ENCODE assay signal across 33 cellular contexts in genomic region chr7:28595779-28596178, GRCh38.
"Had no signal": no experiment of that assay in that cellular context is flagged by ENCODE, and none has a peak within 500 bp of the region (broad histone marks: within the 10 kb centered on the region; RNA-seq: fewer than 3 reads in every experiment).

No MANE protein-coding gene starts in this region.

- H3K27me3 Mint-ChIP-seq: activated CD4-positive, alpha-beta memory T cell treated with anti-CD3 and anti-CD28 coated beads, Interleukin-2, amount 10 ng/mL, durations not matched to agents 7 days and 5 days; activated CD8-positive, alpha-beta memory T cell treated with anti-CD3 and anti-CD28 coated beads, Interleukin-2, amount 10 ng/mL, durations not matched to agents 7 days and 5 days; activated naive CD8-positive, alpha-beta T cell; activated naive CD8-positive, alpha-beta T cell treated with anti-CD3 and anti-CD28 coated beads, Interleukin-2, amount 50 U/mL, for 24 hours had no signal

- ATAC-seq: activated CD8-positive, alpha-beta memory T cell treated with anti-CD3 and anti-CD28 coated beads, Interleukin-2, amount 10 ng/mL, durations not matched to agents 7 days and 5 days; activated naive CD8-positive, alpha-beta T cell treated with anti-CD3 and anti-CD28 coated beads, Interleukin-2, amount 50 U/mL, for 24 hours; K562; PC-3; Right ventricle myocardium inferior had no signal

- H3K27ac Mint-ChIP-seq: activated CD4-positive, alpha-beta memory T cell treated with anti-CD3 and anti-CD28 coated beads, Interleukin-2, amount 10 ng/mL, durations not matched to agents 7 days and 5 days; activated CD8-positive, alpha-beta memory T cell treated with anti-CD3 and anti-CD28 coated beads, Interleukin-2, amount 10 ng/mL, durations not matched to agents 7 days and 5 days; activated naive CD4-positive, alpha-beta T cell treated with anti-CD3 and anti-CD28 coated beads, Interleukin-2, amount 10 ng/mL, durations not matched to agents 7 days and 5 days; activated naive CD8-positive, alpha-beta T cell; activated naive CD8-positive, alpha-beta T cell treated with anti-CD3 and anti-CD28 coated beads, Interleukin-2, amount 50 U/mL, for 24 hours had no signal

- H3K27ac ChIP-seq: brain microvascular endothelial cell, Peyer's patch, RWPE1, WERI-Rb-1 had no signal

- H3K27me3 ChIP-seq: brain microvascular endothelial cell, Peyer's patch had no signal

- H3K36me3 ChIP-seq: brain microvascular endothelial cell, Peyer's patch, WERI-Rb-1 had no signal

- H3K4me1 ChIP-seq: Peyer's patch had no signal

- H3K9me3 Mint-ChIP-seq: activated CD4-positive, alpha-beta memory T cell treated with anti-CD3 and anti-CD28 coated beads, Interleukin-2, amount 10 ng/mL, durations not matched to agents 7 days and 5 days; activated naive CD4-positive, alpha-beta T cell treated with anti-CD3 and anti-CD28 coated beads, Interleukin-2, amount 10 ng/mL, durations not matched to agents 7 days and 5 days; activated naive CD8-positive, alpha-beta T cell treated with anti-CD3 and anti-CD28 coated beads, Interleukin-2, amount 50 U/mL, for 24 hours had no signal

- H3K36me3 Mint-ChIP-seq: activated CD8-positive, alpha-beta memory T cell treated with anti-CD3 and anti-CD28 coated beads, Interleukin-2, amount 10 ng/mL, durations not matched to agents 7 days and 5 days; activated naive CD4-positive, alpha-beta T cell treated with anti-CD3 and anti-CD28 coated beads, Interleukin-2, amount 10 ng/mL, durations not matched to agents 7 days and 5 days; activated naive CD8-positive, alpha-beta T cell had no signal

- H3K9me3 ChIP-seq: Peyer's patch had no signal

- H3K4me3 ChIP-seq: K562, Peyer's patch had no signal

- H3K4me3 Mint-ChIP-seq: activated CD4-positive, alpha-beta memory T cell treated with anti-CD3 and anti-CD28 coated beads, Interleukin-2, amount 10 ng/mL, durations not matched to agents 7 days and 5 days; activated CD8-positive, alpha-beta memory T cell treated with anti-CD3 and anti-CD28 coated beads, Interleukin-2, amount 10 ng/mL, durations not matched to agents 7 days and 5 days; activated naive CD4-positive, alpha-beta T cell treated with anti-CD3 and anti-CD28 coated beads, Interleukin-2, amount 10 ng/mL, durations not matched to agents 7 days and 5 days; activated naive CD8-positive, alpha-beta T cell; activated naive CD8-positive, alpha-beta T cell treated with anti-CD3 and anti-CD28 coated beads, Interleukin-2, amount 50 U/mL, for 24 hours had no signal

- DNase-seq: activated CD4-positive, alpha-beta memory T cell treated with anti-CD3 and anti-CD28 coated beads, Interleukin-2, amount 10 ng/mL, durations not matched to agents 7 days and 5 days; activated CD4-positive, alpha-beta T cell treated with anti-CD3 and anti-CD28 coated beads for 1 hour; activated CD4-positive, alpha-beta T cell treated with anti-CD3 and anti-CD28 coated beads for 48 hours; activated CD4-positive, CD25-positive, alpha-beta regulatory T cell; activated CD8-positive, alpha-beta memory T cell treated with anti-CD3 and anti-CD28 coated beads for 24 hours; activated CD8-positive, alpha-beta memory T cell treated with anti-CD3 and anti-CD28 coated beads, Interleukin-2, amount 10 ng/mL, durations not matched to agents 7 days and 5 days; activated CD8-positive, alpha-beta memory T cell treated with anti-CD3 and anti-CD28 coated beads, Interleukin-2, amount 50 U/mL, for 48 hours; activated effector memory CD4-positive, alpha-beta T cell treated with Interleukin-2 at 50 U/mL for 16 hours; activated naive CD4-positive, alpha-beta T cell treated with anti-CD3 and anti-CD28 coated beads, Interleukin-2, amount 10 ng/mL, durations not matched to agents 7 days and 5 days; activated naive CD8-positive, alpha-beta T cell treated with anti-CD3 and anti-CD28 coated beads, Interleukin-2, amount 50 U/mL, for 24 hours; activated T-cell treated with anti-CD3 and anti-CD28 coated beads, Interleukin-2, amount 50 U/mL, for 48 hours; amniotic stem cell; aorta; central memory CD4-positive, alpha-beta T cell; NCI-H1105 treated with DMSO at 0.1 percent for 48 hours; NCI-H1436; NCI-H1694; NCI-H1930; NCI-H2081 treated with DMSO at 0.1 percent for 48 hours; NCI-H510A; NCI-H526; NCI-H748 treated with DMSO at 0.1 percent for 48 hours; NK-92 treated with Interleukin-12 subunit alpha and Interleukin-12 subunit beta, amount 100 ng/mL, for 24 hours; PC-3; Peyer's patch; SIG-M5; T1000; WERI-Rb-1 had no signal
